13 cellular contexts compared by ENCODE assay signal in the genomic region with DNA sequence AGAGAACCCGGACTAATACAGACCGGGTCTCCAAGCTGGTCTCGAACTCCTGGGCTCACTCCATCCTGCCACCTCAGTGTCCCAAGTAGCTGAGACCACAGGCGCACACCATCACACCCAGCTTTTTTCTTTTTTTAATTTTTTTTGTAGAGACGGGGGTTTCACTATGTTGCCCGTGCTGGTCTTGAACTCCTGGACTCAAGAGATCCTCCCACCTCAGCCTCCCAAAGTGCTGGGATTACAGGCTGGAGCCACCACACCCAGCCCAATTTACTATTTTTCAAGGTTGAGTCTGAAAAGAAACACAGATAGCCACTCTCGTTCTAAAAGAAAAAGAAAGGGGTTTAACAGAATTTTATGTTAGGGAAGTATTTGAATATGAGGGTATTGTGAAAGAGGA. TPM values are rescaled to one million over a fixed set of nuclear protein-coding genes. Genes with fewer than 3 reads are reported as not detected.
DNase-seq lines count a peak whose midpoint lies in the region; ATAC-seq, FAIRE-seq and TF ChIP-seq lines count a peak whose summit lies in the region.
"Had no signal": no experiment of that assay in that cellular context is flagged by ENCODE, and none has a peak within 500 bp of the region (broad histone marks: within the 10 kb centered on the region; RNA-seq: fewer than 3 reads in every experiment).

No MANE protein-coding gene starts in this region.

- no peak for ATAC-seq in RWPE2 (ENCODE audit: low read depth)
- ATAC-seq in stimulated activated naive B cell treated with anti-CD40 and anti-IgM and Interleukin-4, amounts not matched to agents 10 μg/mL and 1 μg/mL and 100 μg/mL, for 72 hours (replicated peaks) = no peak
- ATAC-seq: left lung had no signal

- H3K9me3 Mint-ChIP-seq in MCF 10A (ENCODE audit: unreplicated experiment) (no peaks in the 10 kb centered on the region), endodermal cell (no peaks in the 10 kb centered on the region)
- no peaks in the 10 kb centered on the region for H3K9me3 Mint-ChIP-seq in stimulated activated naive B cell treated with anti-CD40 and anti-IgM and Interleukin-4, amounts not matched to agents 10 μg/mL and 1 μg/mL and 100 μg/mL, for 72 hours

- H3K27ac Mint-ChIP-seq in MCF 10A (ENCODE audit: low read depth, unreplicated experiment) (peak overlapping the region; percentile 92), endodermal cell (no peak overlapping the region)
- peak overlapping the region; percentile 75 for H3K27ac Mint-ChIP-seq in stimulated activated naive B cell treated with anti-CD40 and anti-IgM and Interleukin-4, amounts not matched to agents 10 μg/mL and 1 μg/mL and 100 μg/mL, for 72 hours

- H3K4me3 ChIP-seq in breast epithelium (no peak overlapping the region), RWPE2 (ENCODE audit: severe bottlenecking) (peak overlapping the region; percentile 85), endodermal cell (ENCODE audit: low read length) (peak overlapping the region; percentile 92), kidney (ENCODE audit: low read length in 2 of 2) (no peak overlapping the region)
- H3K4me3 ChIP-seq: ovary had no signal

- H3K36me3 ChIP-seq in breast epithelium (no peaks in the 10 kb centered on the region), RWPE2 (ENCODE audit: low read depth) (peaks cover 26% of the 10 kb centered on the region), endodermal cell (ENCODE audit: control insufficient read depth, insufficient read depth, low read length) (no peaks in the 10 kb centered on the region), kidney (ENCODE audit: control insufficient read depth in 1 of 2, insufficient read depth in 2 of 2, low read length in 2 of 2) (no peaks in the 10 kb centered on the region)
- H3K36me3 ChIP-seq: left lung, ovary had no signal

- FAIRE-seq in kidney (lab: Jason Lieb, UNC) = no peak

- H3K27ac ChIP-seq in breast epithelium = no peak overlapping the region
- H3K27ac ChIP-seq in RWPE2 (ENCODE audit: poor library complexity, severe bottlenecking) = peak overlapping the region; percentile 88
- H3K27ac ChIP-seq in endodermal cell (ENCODE audit: low read depth, low read length) = no peak overlapping the region
- H3K27ac ChIP-seq in kidney (ENCODE audit: low read depth in 2 of 2, low read length in 2 of 2) = no peak overlapping the region
- H3K27ac ChIP-seq: ovary had no signal

- H3K9me3 ChIP-seq in breast epithelium (no peaks in the 10 kb centered on the region), RWPE2 (ENCODE audit: severe bottlenecking) (no peaks in the 10 kb centered on the region), endodermal cell (ENCODE audit: control insufficient read depth, low read length) (no peaks in the 10 kb centered on the region), kidney (ENCODE audit: control insufficient read depth in 1 of 2, low read length in 2 of 2) (no peaks in the 10 kb centered on the region)
- H3K9me3 ChIP-seq: left lung, ovary had no signal

- no peak for TF ChIP-seq POLR2A in breast epithelium (IDR thresholded peaks at IDR 0.05)

- peaks cover 5% of the 10 kb centered on the region for H3K36me3 Mint-ChIP-seq in MCF 10A (ENCODE audit: insufficient read depth, unreplicated experiment)
- peaks cover 4% of the 10 kb centered on the region for H3K36me3 Mint-ChIP-seq in endodermal cell (ENCODE audit: low read depth)
- H3K36me3 Mint-ChIP-seq in stimulated activated naive B cell treated with anti-CD40 and anti-IgM and Interleukin-4, amounts not matched to agents 10 μg/mL and 1 μg/mL and 100 μg/mL, for 72 hours = peaks cover 8 to 14% of the 10 kb centered on the region in 2 donors

- peaks cover 34% of the 10 kb centered on the region for H3K4me1 Mint-ChIP-seq in MCF 10A (ENCODE audit: insufficient read depth, unreplicated experiment)
- peaks cover 36% of the 10 kb centered on the region for H3K4me1 Mint-ChIP-seq in endodermal cell
- H3K4me1 Mint-ChIP-seq in stimulated activated naive B cell treated with anti-CD40 and anti-IgM and Interleukin-4, amounts not matched to agents 10 μg/mL and 1 μg/mL and 100 μg/mL, for 72 hours = peaks cover 15 to 45% of the 10 kb centered on the region in 2 donors

- H3K4me1 ChIP-seq in breast epithelium (peaks cover 0 to 9% of the 10 kb centered on the region in 2 donors), RWPE2 (ENCODE audit: insufficient read depth, poor library complexity, severe bottlenecking) (peaks cover 49% of the 10 kb centered on the region), endodermal cell (ENCODE audit: control insufficient read depth, insufficient read depth, low read length) (no peaks in the 10 kb centered on the region), kidney (ENCODE audit: control insufficient read depth in 1 of 2, insufficient read depth in 1 of 2, low read depth in 1 of 2, low read length in 2 of 2) (peaks cover 2 to 6% of the 10 kb centered on the region in 2 donors)

- H3K27me3 Mint-ChIP-seq in MCF 10A (ENCODE audit: insufficient read depth, unreplicated experiment) (no peaks in the 10 kb centered on the region), endodermal cell (ENCODE audit: insufficient read depth) (peaks cover 3% of the 10 kb centered on the region)
- no peaks in the 10 kb centered on the region for H3K27me3 Mint-ChIP-seq in stimulated activated naive B cell treated with anti-CD40 and anti-IgM and Interleukin-4, amounts not matched to agents 10 μg/mL and 1 μg/mL and 100 μg/mL, for 72 hours

- H3K27me3 ChIP-seq in breast epithelium = no peaks in the 10 kb centered on the region
- H3K27me3 ChIP-seq in RWPE2 (ENCODE audit: insufficient read depth, poor library complexity, severe bottlenecking) = no peaks in the 10 kb centered on the region
- H3K27me3 ChIP-seq in endodermal cell (ENCODE audit: control insufficient read depth, insufficient read depth, low read length, poor library complexity, severe bottlenecking) = no peaks in the 10 kb centered on the region
- H3K27me3 ChIP-seq: left lung, ovary had no signal

- intact Hi-C loops in MCF 10A (cut with micrococcal nuclease) (loop anchor here (5.0 kb wide), 1 partner anchor 141 kb away; a partner anchor contains a TSS), breast epithelium (cut with DNase I; ENCODE audit: low total_unique reads) (no loop called here), kidney (cut with DNase I) (no loop called here)

- no TSS peak for BruUV-seq in MCF 10A (replicated peaks; lab: Mats Ljungman, UMichigan)

- TF ChIP-seq CTCF in MCF 10A (IDR thresholded peaks at IDR 0.05; ENCODE audit: unreplicated experiment) (no peak), breast epithelium (IDR thresholded peaks at IDR 0.05) (no peak), RWPE2 (IDR thresholded peaks at IDR 0.05; ENCODE audit: poor library complexity, severe bottlenecking) (no peak), endodermal cell (conservative IDR thresholded peaks at IDR 0.05) (no peak), kidney (IDR thresholded peaks at IDR 0.05; ENCODE audit: borderline replicate concordance, extremely low read depth, insufficient read depth) (no peak)

- WGBS in endodermal cell (ENCODE audit: insufficient coverage in 1 of 2, insufficient read length in 1 of 2), 2 experiments = 89 to 95% methylated on average over 3 to 7 of the region's 7 CpGs

- no peak overlapping the region for H3K9ac ChIP-seq in endodermal cell (ENCODE audit: extremely low read depth, low read length, poor library complexity, severe bottlenecking)
- no peak overlapping the region for H3K9ac ChIP-seq in kidney (ENCODE audit: low read length in 2 of 2)

- POLR2A ChIA-PET in MCF 10A (lab: Yijun Ruan, JAX) = interaction anchor here (0.7 to 5.4 kb wide), 7 partner anchors 10 to 141 kb away, joined by 3 to 68 read pairs (median 20); a partner anchor contains a TSS

- H3K4me3 Mint-ChIP-seq in MCF 10A (ENCODE audit: unreplicated experiment) (peak overlapping the region; percentile 97), endodermal cell (peak overlapping the region; percentile 82)
- H3K4me3 Mint-ChIP-seq in stimulated activated naive B cell treated with anti-CD40 and anti-IgM and Interleukin-4, amounts not matched to agents 10 μg/mL and 1 μg/mL and 100 μg/mL, for 72 hours = peak overlapping the region; percentile 48 to 57

- CTCF ChIA-PET in MCF 10A (lab: Yijun Ruan, JAX) = no interaction called here

- DNase-seq in MCF 10A (ENCODE audit: unreplicated experiment) (no peak), breast epithelium (ENCODE audit: low spot score in 2 of 2) (no peak), RWPE2 (ENCODE audit: low spot score) (no peak), endodermal cell (no peak), kidney (no peak), NCI-H1930 (lab: John Stamatoyannopoulos, UW) (no peak), cerebellar cortex (ENCODE audit: low spot score) (no peak)
- no peak for DNase-seq in stimulated activated naive B cell treated with anti-CD40 and anti-IgM and Interleukin-4, amounts not matched to agents 10 μg/mL and 1 μg/mL and 100 μg/mL, for 72 hours
- DNase-seq: AML-193, cortex of kidney, GDM1, left lung, ovary had no signal

RNA-seq across cellular contexts. Expression of a gene that starts 1.8 kb away (rescaled TPM):
- total RNA-seq in MCF 10A (2022) = 52.0 and 55.5 TPM in 2 replicates
- total RNA-seq in breast epithelium = 10 to 100 TPM; 28.6 to 43.6 (median 37.0) TPM
- 10 to 100 TPM; 44.5 to 60.8 TPM for total RNA-seq in endodermal cell
- polyA plus RNA-seq in endodermal cell (2013, experiment 1 of 2) = 22.4 TPM
- polyA plus RNA-seq in endodermal cell (2013, experiment 2 of 2) = 21.7 TPM
- 40.5 TPM for total RNA-seq in kidney
- polyA plus RNA-seq in kidney (ENCODE audit: insufficient read depth, low read depth, low replicate concordance) = 8.6 TPM

RNA-seq across cellular contexts. Expression of a gene that starts 13.5 kb away (rescaled TPM):
- total RNA-seq in MCF 10A (2022) = 83.9 and 90.0 TPM in 2 replicates
- total RNA-seq in breast epithelium = 100 to 1,000 TPM in 1 of 3 donors, 10 to 100 TPM in 2; 78.3 to 106 (median 89.9) TPM
- 100 to 1,000 TPM; 102 to 121 TPM for total RNA-seq in endodermal cell
- 116 TPM for polyA plus RNA-seq in endodermal cell (2013, experiment 1 of 2)
- polyA plus RNA-seq in endodermal cell (2013, experiment 2 of 2) = 105 TPM
- total RNA-seq in kidney = 66.3 TPM
- polyA plus RNA-seq in kidney (ENCODE audit: insufficient read depth, low read depth, low replicate concordance) = 81.4 TPM

RNA-seq across cellular contexts. Expression of a gene that starts 36.4 kb away (rescaled TPM):
- total RNA-seq in MCF 10A (2022) = 15.5 and 16.3 TPM in 2 replicates
- total RNA-seq in breast epithelium = 10 to 100 TPM; 15.1 to 17.7 (median 16.0) TPM
- 10 to 100 TPM; 27.3 to 28.2 TPM for total RNA-seq in endodermal cell
- polyA plus RNA-seq in endodermal cell (2013, experiment 1 of 2) = 14.4 TPM
- 14.5 TPM for polyA plus RNA-seq in endodermal cell (2013, experiment 2 of 2)
- 11.5 TPM for total RNA-seq in kidney
- 4.3 TPM for polyA plus RNA-seq in kidney (ENCODE audit: insufficient read depth, low read depth, low replicate concordance)

Comparison
In these comparisons a context has a peak if more than half of its experiments do, and no peak if none do; other contexts are left out.
1. H3K4me3 ChIP-seq: peak in RWPE2 (single experiment) and endodermal cell (single experiment); none in breast epithelium (0 of 3) and kidney (0 of 2).
2. Peak in every context shown above with its lines, with median percentiles within 50 percentile points of each other: H3K4me3 Mint-ChIP-seq.